21 cellular contexts compared by ENCODE assay signal in genomic region chr6:1080453-1081328, GRCh38.
"Had no signal": no experiment of that assay in that cellular context is flagged by ENCODE, and none has a peak within 500 bp of the region (broad histone marks: within the 10 kb centered on the region; RNA-seq: fewer than 3 reads in every experiment).

No MANE protein-coding gene starts in this region.

- H3K36me3 ChIP-seq: brain microvascular endothelial cell, colonic mucosa, heart right ventricle, lower lobe of right lung, vagina had no signal

- H3K4me1 Mint-ChIP-seq: activated CD4-positive, alpha-beta T cell treated with anti-CD3 and anti-CD28 coated beads for 36 hours; central memory CD8-positive, alpha-beta T cell; immature natural killer cell; stimulated activated naive CD8-positive, alpha-beta T cell treated with anti-CD3 and anti-CD28 coated beads, Interleukin-15, amount 100 ng/mL, for 72 hours; T-cell; WTC11 had no signal

- H3K4me3 Mint-ChIP-seq: activated CD4-positive, alpha-beta T cell treated with anti-CD3 and anti-CD28 coated beads for 36 hours; activated naive CD8-positive, alpha-beta T cell; central memory CD8-positive, alpha-beta T cell; immature natural killer cell; mesothelial cell of epicardium; neural crest cell; stimulated activated naive CD8-positive, alpha-beta T cell treated with anti-CD3 and anti-CD28 coated beads, Interleukin-15, amount 100 ng/mL, for 72 hours; T-cell; WTC11 had no signal

- DNase-seq: activated CD4-positive, alpha-beta T cell treated with anti-CD3 and anti-CD28 coated beads for 36 hours; activated CD4-positive, alpha-beta T cell treated with anti-CD3 and anti-CD28 coated beads, Interleukin-2, amount 50 U/mL, for 48 hours; amygdala; brain microvascular endothelial cell; colonic mucosa; erythroblast; heart right ventricle; immature natural killer cell; lower lobe of right lung; psoas muscle; right cardiac atrium; stimulated activated CD4-positive, alpha-beta T cell treated with anti-CD3 and anti-CD28 coated beads, Interleukin-4, amount 100 ng/mL, for 1 hour; stimulated activated naive CD8-positive, alpha-beta T cell treated with anti-CD3 and anti-CD28 coated beads, Interleukin-15, amount 100 ng/mL, for 72 hours; T-cell; trophoblast cell had no signal

- H3K27me3 ChIP-seq: brain microvascular endothelial cell, colonic mucosa, vagina had no signal

- H3K36me3 Mint-ChIP-seq: activated naive CD8-positive, alpha-beta T cell; immature natural killer cell; mesothelial cell of epicardium; T-cell; WTC11 had no signal

- H3K9me3 Mint-ChIP-seq: central memory CD8-positive, alpha-beta T cell; immature natural killer cell; mesothelial cell of epicardium; neural crest cell; stimulated activated naive CD8-positive, alpha-beta T cell treated with anti-CD3 and anti-CD28 coated beads, Interleukin-15, amount 100 ng/mL, for 72 hours; T-cell; WTC11 had no signal

- ATAC-seq: activated CD4-positive, alpha-beta T cell treated with anti-CD3 and anti-CD28 coated beads for 36 hours; heart right ventricle; psoas muscle; right cardiac atrium; stimulated activated naive CD8-positive, alpha-beta T cell treated with anti-CD3 and anti-CD28 coated beads, Interleukin-15, amount 100 ng/mL, for 72 hours; T-cell; WTC11 had no signal

- H3K4me3 ChIP-seq: colonic mucosa, heart right ventricle, lower lobe of right lung, psoas muscle, vagina had no signal

- H3K27ac Mint-ChIP-seq: activated CD4-positive, alpha-beta T cell treated with anti-CD3 and anti-CD28 coated beads for 36 hours; activated naive CD8-positive, alpha-beta T cell; immature natural killer cell; mesothelial cell of epicardium; stimulated activated naive CD8-positive, alpha-beta T cell treated with anti-CD3 and anti-CD28 coated beads, Interleukin-15, amount 100 ng/mL, for 72 hours; T-cell; WTC11 had no signal

- H3K27ac ChIP-seq: brain microvascular endothelial cell, colonic mucosa, heart right ventricle, lower lobe of right lung, psoas muscle, vagina had no signal

- H3K9me3 ChIP-seq: colonic mucosa, heart right ventricle, lower lobe of right lung, psoas muscle, vagina had no signal

- H3K4me1 ChIP-seq: colonic mucosa, psoas muscle had no signal
